ENCODE assay signal across 16 cellular contexts in the genomic region with DNA sequence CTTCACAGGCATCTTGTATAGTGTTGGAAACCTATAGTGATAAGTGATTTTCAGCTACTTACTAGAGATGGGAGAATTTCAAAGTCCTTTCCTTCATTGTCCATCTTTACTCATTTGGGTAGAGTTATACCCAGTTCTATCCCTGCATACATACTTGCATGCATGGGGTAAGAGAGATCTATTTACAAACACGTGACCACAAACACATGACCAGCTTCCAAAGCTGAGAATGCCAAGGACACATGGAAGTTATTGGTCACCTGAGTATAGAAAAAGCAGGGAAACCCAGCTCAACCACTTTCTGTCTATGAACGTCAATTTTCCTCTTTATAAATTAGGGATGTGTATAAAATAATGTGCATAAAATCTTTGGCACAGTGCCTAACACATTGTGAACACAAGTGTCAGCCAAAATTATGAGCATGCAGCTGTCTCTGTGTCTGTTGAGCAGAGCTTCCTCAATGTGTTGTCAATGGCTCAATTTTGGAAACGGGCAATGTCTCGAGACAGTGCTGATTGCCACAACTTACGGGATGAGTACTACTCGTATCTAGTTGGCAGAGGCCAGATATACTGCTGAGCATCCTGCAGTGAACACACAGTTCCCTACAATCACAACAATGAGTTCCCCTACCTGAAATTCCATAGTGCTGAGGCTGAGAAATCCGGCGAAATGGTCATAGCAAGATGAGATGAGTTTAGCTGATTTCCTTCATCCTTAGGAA. TPM values are rescaled to one million over a fixed set of nuclear protein-coding genes. Genes with fewer than 3 reads are reported as not detected.
A peak's percentile ranks its signal among the peaks of the same experiment; 100 is the strongest.
DNase-seq lines count a peak whose midpoint lies in the region; ATAC-seq and TF ChIP-seq lines count a peak whose summit lies in the region.
"Had no signal": no experiment of that assay in that cellular context is flagged by ENCODE, and none has a peak within 500 bp of the region (broad histone marks: within the 10 kb centered on the region; RNA-seq: fewer than 3 reads in every experiment).

No MANE protein-coding gene starts in this region.

- no peak for TF ChIP-seq CTCF in RWPE2 (IDR thresholded peaks at IDR 0.05; ENCODE audit: poor library complexity, severe bottlenecking)
- no peak for TF ChIP-seq CTCF in right atrium auricular region (IDR thresholded peaks at IDR 0.05)
- TF ChIP-seq CTCF in stomach (IDR thresholded peaks at IDR 0.05) = no peak
- no peak for TF ChIP-seq CTCF in lower leg skin (IDR thresholded peaks at IDR 0.05)
- TF ChIP-seq CTCF in WTC11 (IDR thresholded peaks at IDR 0.05) = no peak

- CTCF ChIA-PET in WTC11 (lab: Charles Lee) = interaction anchor here (1.3 kb wide), 1 partner anchor 45 kb away, joined by 4 read pairs; a partner anchor contains a TSS

- TF ChIP-seq POLR2A in stomach (IDR thresholded peaks at IDR 0.05) (no peak), lower leg skin (IDR thresholded peaks at IDR 0.05) (no peak)

- intact Hi-C loops in stomach (cut with DNase I; ENCODE audit: low total_unique reads) = no loop called here
- intact Hi-C loops in lower leg skin (cut with DNase I; ENCODE audit: low total_unique reads) = no loop called here

- no peak for ATAC-seq in RWPE2 (ENCODE audit: low read depth)
- ATAC-seq in GM21737 (IDR thresholded peaks at IDR 0.05; ENCODE audit: unreplicated experiment) = no peak
- ATAC-seq in WTC11 = no peak
- no peak for ATAC-seq in HG03039 (IDR thresholded peaks at IDR 0.05; ENCODE audit: unreplicated experiment)
- ATAC-seq: stimulated activated naive CD8-positive, alpha-beta T cell treated with anti-CD3 and anti-CD28 coated beads, Interleukin-15, amount 100 ng/mL, for 72 hours had no signal

- no peaks in the 10 kb centered on the region for H3K27me3 Mint-ChIP-seq in WTC11 (ENCODE audit: low read depth)
- H3K27me3 Mint-ChIP-seq: progenitor cell of endocrine pancreas had no signal

- no peaks in the 10 kb centered on the region for H3K27me3 ChIP-seq in RWPE2 (ENCODE audit: insufficient read depth, poor library complexity, severe bottlenecking)
- H3K27me3 ChIP-seq in right atrium auricular region = no peaks in the 10 kb centered on the region
- H3K27me3 ChIP-seq in stomach = no peaks in the 10 kb centered on the region
- H3K27me3 ChIP-seq: SJSA1 had no signal

- no peaks in the 10 kb centered on the region for H3K36me3 Mint-ChIP-seq in WTC11
- H3K36me3 Mint-ChIP-seq: CD4-positive, alpha-beta memory T cell had no signal

- peaks cover 24% of the 10 kb centered on the region for H3K4me1 Mint-ChIP-seq in WTC11
- H3K4me1 Mint-ChIP-seq: CD4-positive, alpha-beta memory T cell; stimulated activated naive CD8-positive, alpha-beta T cell treated with anti-CD3 and anti-CD28 coated beads, Interleukin-15, amount 100 ng/mL, for 72 hours had no signal

- H3K4me1 ChIP-seq in RWPE2 (ENCODE audit: insufficient read depth, poor library complexity, severe bottlenecking) = peaks cover 61% of the 10 kb centered on the region
- peaks cover 0 to 50% of the 10 kb centered on the region in 2 donors for H3K4me1 ChIP-seq in right atrium auricular region
- H3K4me1 ChIP-seq in stomach = peaks cover 17 to 75% (median 30%) of the 10 kb centered on the region in 4 donors

- no peak overlapping the region; the same call in 1 of the 2 replicates for H3K27ac Mint-ChIP-seq in WTC11
- H3K27ac Mint-ChIP-seq: CD4-positive, alpha-beta memory T cell; stimulated activated naive CD8-positive, alpha-beta T cell treated with anti-CD3 and anti-CD28 coated beads, Interleukin-15, amount 100 ng/mL, for 72 hours had no signal

- peak overlapping the region; percentile 52 for H3K27ac ChIP-seq in RWPE2 (ENCODE audit: poor library complexity, severe bottlenecking)
- peak overlapping the region; percentile 69 to 91 for H3K27ac ChIP-seq in right atrium auricular region
- H3K27ac ChIP-seq in stomach = peak overlapping the region; percentile 20 to 78 (median 61)
- H3K27ac ChIP-seq: SJSA1 had no signal

- POLR2A ChIA-PET in WTC11 (lab: Charles Lee) = no interaction called here

- H3K9me3 Mint-ChIP-seq in WTC11 = no peaks in the 10 kb centered on the region
- H3K9me3 Mint-ChIP-seq: CD4-positive, alpha-beta memory T cell; stimulated activated naive CD8-positive, alpha-beta T cell treated with anti-CD3 and anti-CD28 coated beads, Interleukin-15, amount 100 ng/mL, for 72 hours had no signal

- H3K4me3 ChIP-seq in RWPE2 (ENCODE audit: severe bottlenecking) (no peak overlapping the region), right atrium auricular region (no peak overlapping the region), stomach (no peak overlapping the region), lower leg skin (ENCODE audit: low read depth, poor library complexity, severe bottlenecking) (no peak overlapping the region)
- H3K4me3 ChIP-seq: SJSA1 had no signal

- DNase-seq in LHCN-M2 (ENCODE audit: low read depth) (peak; percentile 38), RWPE2 (ENCODE audit: low spot score) (no peak), right atrium auricular region (ENCODE audit: low spot score) (no peak), stomach (no peak), lower leg skin (ENCODE audit: low spot score in 2 of 2) (no peak), WTC11 (ENCODE audit: low spot score) (no peak)
- DNase-seq: activated naive CD4-positive, alpha-beta T cell treated with anti-CD3 and anti-CD28 coated beads, Interleukin-2, amount 50 U/mL, for 16 hours; CD4-positive, alpha-beta memory T cell; cerebellar nuclear complex; erythroblast; NCI-H526; stimulated activated naive CD8-positive, alpha-beta T cell treated with anti-CD3 and anti-CD28 coated beads, Interleukin-15, amount 100 ng/mL, for 72 hours had no signal

- H3K9me3 ChIP-seq in RWPE2 (ENCODE audit: severe bottlenecking) = no peaks in the 10 kb centered on the region
- no peaks in the 10 kb centered on the region for H3K9me3 ChIP-seq in right atrium auricular region
- no peaks in the 10 kb centered on the region for H3K9me3 ChIP-seq in stomach
- H3K9me3 ChIP-seq: SJSA1 had no signal

- no peak for TF ChIP-seq EP300 in stomach (IDR thresholded peaks at IDR 0.05)

- no peak overlapping the region for H3K4me3 Mint-ChIP-seq in WTC11
- H3K4me3 Mint-ChIP-seq: CD4-positive, alpha-beta memory T cell; stimulated activated naive CD8-positive, alpha-beta T cell treated with anti-CD3 and anti-CD28 coated beads, Interleukin-15, amount 100 ng/mL, for 72 hours had no signal

- 80 to 84% (median 81%) methylated on average over 8 of the region's 8 CpGs for WGBS in stomach, 5 donors
- 53 to 57% methylated on average over 8 of the region's 8 CpGs for WGBS in lower leg skin, 2 donors

- H3K36me3 ChIP-seq in RWPE2 (ENCODE audit: low read depth) (no peaks in the 10 kb centered on the region), right atrium auricular region (no peaks in the 10 kb centered on the region), stomach (no peaks in the 10 kb centered on the region)
- H3K36me3 ChIP-seq: SJSA1 had no signal

TF ChIP-seq in WTC11, 78 proteins besides CTCF, POLR2A, EP300 and RAD21 (continues in another document):
- TF ChIP-seq GRHL2 (CRISPR knock-in tag; IDR thresholded peaks at IDR 0.05; ENCODE audit: insufficient replicate concordance, severe bottlenecking) = no peak
- no peak for TF ChIP-seq MYBL2 (CRISPR knock-in tag; IDR thresholded peaks at IDR 0.05)
- TF ChIP-seq ZNF138 (CRISPR knock-in tag; conservative IDR thresholded peaks at IDR 0.05) = no peak
- TF ChIP-seq, protein P1, sequence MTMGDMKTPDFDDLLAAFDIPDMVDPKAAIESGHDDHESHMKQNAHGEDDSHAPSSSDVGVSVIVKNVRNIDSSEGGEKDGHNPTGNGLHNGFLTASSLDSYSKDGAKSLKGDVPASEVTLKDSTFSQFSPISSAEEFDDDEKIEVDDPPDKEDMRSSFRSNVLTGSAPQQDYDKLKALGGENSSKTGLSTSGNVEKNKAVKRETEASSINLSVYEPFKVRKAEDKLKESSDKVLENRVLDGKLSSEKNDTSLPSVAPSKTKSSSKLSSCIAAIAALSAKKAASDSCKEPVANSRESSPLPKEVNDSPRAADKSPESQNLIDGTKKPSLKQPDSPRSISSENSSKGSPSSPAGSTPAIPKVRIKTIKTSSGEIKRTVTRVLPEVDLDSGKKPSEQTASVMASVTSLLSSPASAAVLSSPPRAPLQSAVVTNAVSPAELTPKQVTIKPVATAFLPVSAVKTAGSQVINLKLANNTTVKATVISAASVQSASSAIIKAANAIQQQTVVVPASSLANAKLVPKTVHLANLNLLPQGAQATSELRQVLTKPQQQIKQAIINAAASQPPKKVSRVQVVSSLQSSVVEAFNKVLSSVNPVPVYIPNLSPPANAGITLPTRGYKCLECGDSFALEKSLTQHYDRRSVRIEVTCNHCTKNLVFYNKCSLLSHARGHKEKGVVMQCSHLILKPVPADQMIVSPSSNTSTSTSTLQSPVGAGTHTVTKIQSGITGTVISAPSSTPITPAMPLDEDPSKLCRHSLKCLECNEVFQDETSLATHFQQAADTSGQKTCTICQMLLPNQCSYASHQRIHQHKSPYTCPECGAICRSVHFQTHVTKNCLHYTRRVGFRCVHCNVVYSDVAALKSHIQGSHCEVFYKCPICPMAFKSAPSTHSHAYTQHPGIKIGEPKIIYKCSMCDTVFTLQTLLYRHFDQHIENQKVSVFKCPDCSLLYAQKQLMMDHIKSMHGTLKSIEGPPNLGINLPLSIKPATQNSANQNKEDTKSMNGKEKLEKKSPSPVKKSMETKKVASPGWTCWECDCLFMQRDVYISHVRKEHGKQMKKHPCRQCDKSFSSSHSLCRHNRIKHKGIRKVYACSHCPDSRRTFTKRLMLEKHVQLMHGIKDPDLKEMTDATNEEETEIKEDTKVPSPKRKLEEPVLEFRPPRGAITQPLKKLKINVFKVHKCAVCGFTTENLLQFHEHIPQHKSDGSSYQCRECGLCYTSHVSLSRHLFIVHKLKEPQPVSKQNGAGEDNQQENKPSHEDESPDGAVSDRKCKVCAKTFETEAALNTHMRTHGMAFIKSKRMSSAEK (CRISPR knock-in tag; IDR thresholded peaks at IDR 0.05; ENCODE audit: borderline replicate concordance) = no peak
- no peak for TF ChIP-seq GABPB1 (CRISPR knock-in tag; IDR thresholded peaks at IDR 0.05)
- TF ChIP-seq, protein P2, sequence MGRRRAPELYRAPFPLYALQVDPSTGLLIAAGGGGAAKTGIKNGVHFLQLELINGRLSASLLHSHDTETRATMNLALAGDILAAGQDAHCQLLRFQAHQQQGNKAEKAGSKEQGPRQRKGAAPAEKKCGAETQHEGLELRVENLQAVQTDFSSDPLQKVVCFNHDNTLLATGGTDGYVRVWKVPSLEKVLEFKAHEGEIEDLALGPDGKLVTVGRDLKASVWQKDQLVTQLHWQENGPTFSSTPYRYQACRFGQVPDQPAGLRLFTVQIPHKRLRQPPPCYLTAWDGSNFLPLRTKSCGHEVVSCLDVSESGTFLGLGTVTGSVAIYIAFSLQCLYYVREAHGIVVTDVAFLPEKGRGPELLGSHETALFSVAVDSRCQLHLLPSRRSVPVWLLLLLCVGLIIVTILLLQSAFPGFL (CRISPR knock-in tag; IDR thresholded peaks at IDR 0.05; ENCODE audit: borderline replicate concordance) = no peak

RNA-seq across cellular contexts. Expression of a gene that starts 44.9 kb away (rescaled TPM):
- total RNA-seq in LHCN-M2 (2014; rRNA removed) = 0.83 and 1.5 TPM in 2 replicates
- polyA plus RNA-seq in LHCN-M2 (2012) = 12.7 TPM
- total RNA-seq in right atrium auricular region = 10 to 100 TPM; 29.4 to 96.7 TPM
- total RNA-seq in stomach = 100 to 1,000 TPM in 1 of 5 donors, 10 to 100 TPM in 4; 14.8 to 100 (median 23.3) TPM
- polyA plus RNA-seq in stomach = 100 to 1,000 TPM in 1 of 3 donors, 10 to 100 TPM in 2; 80.6 to 102 (median 95.3) TPM
- 100 to 1,000 TPM; 123 to 234 (median 175) TPM for total RNA-seq in lower leg skin
- total RNA-seq in WTC11 (2021) = 12.4 to 17.7 TPM (median 15.0 TPM) in 3 replicates
